ENCODE assay signal across 9 cellular contexts in the genomic region with DNA sequence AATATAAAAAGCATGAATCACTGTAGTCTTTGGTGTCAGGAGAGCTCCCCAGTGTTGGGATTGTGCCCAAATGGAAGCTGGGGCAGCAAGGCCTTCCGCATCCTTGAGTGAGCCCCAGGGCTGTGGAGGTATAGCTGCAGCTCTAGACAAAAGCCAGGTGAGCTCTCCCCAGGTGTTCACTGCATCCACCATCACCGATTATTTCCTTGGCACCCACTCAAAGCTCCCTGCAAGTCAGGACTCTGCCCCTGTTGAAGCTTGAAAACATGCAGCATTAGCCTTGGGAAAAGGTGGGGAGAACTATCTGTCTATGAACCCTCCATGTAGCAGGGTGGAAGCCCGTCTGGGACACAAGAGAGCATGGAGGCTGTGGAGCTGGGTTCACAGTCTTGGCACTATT.
"Had no signal": no experiment of that assay in that cellular context is flagged by ENCODE, and none has a peak within 500 bp of the region (broad histone marks: within the 10 kb centered on the region; RNA-seq: fewer than 3 reads in every experiment).

No MANE protein-coding gene starts in this region.

- FAIRE-seq: HepG2 had no signal

- ATAC-seq: HCT116, HepG2 had no signal

- H3K36me3 ChIP-seq: HAP-1 had no signal

- H3K4me3 ChIP-seq: GM23248, HAP-1 had no signal

- DNase-seq: GM23248, GOT3, H7, KBM-7 had no signal

- H3K4me1 Mint-ChIP-seq: IgD-negative memory B cell had no signal

- H3K4me1 ChIP-seq: HAP-1 had no signal

- H3K9me3 ChIP-seq: HAP-1 had no signal

- H2AFZ ChIP-seq: GM23248 had no signal

- H3K4me3 Mint-ChIP-seq: IgD-negative memory B cell had no signal

- H3K36me3 Mint-ChIP-seq: IgD-negative memory B cell had no signal

- H3K27ac Mint-ChIP-seq: IgD-negative memory B cell had no signal

- H3K9ac ChIP-seq: GM23248 had no signal

- H3K27ac ChIP-seq: GM23248, HL-60 had no signal
